ENCODE assay signal across 1 cellular context in genomic region chr12:52164624-52165023, GRCh38.
TF ChIP-seq lines count a peak whose summit lies in the region.

No MANE protein-coding gene starts in this region.

TF ChIP-seq in A549, 52 proteins besides CTCF, POLR2A, EP300 and RAD21 (continued from another document):
- TF ChIP-seq ATOH8 (CRISPR knock-in tag; IDR thresholded peaks at IDR 0.05; ENCODE audit: low read depth) (no peak), HMGXB4 (CRISPR knock-in tag; IDR thresholded peaks at IDR 0.05; ENCODE audit: borderline replicate concordance) (no peak), SMC3 (IDR thresholded peaks at IDR 0.05) (no peak), MAX (IDR thresholded peaks at IDR 0.05) (peak; percentile 86), EHMT2 (IDR thresholded peaks at IDR 0.05; ENCODE audit: low read depth) (no peak), JUN (IDR thresholded peaks at IDR 0.05) (peak; percentile 58 to 80; a peak in 3 of 5 replicates), MAZ (IDR thresholded peaks at IDR 0.05; ENCODE audit: borderline replicate concordance, low read depth, low read length) (no peak), BHLHE40 (IDR thresholded peaks at IDR 0.05; ENCODE audit: low read depth, low read length) (no peak), SREBF2 (IDR thresholded peaks at IDR 0.05) (no peak), FOSB (CRISPR knock-in tag; IDR thresholded peaks at IDR 0.05) (no peak), TFCP2L1 (CRISPR knock-in tag; IDR thresholded peaks at IDR 0.05) (no peak), RCOR1 (IDR thresholded peaks at IDR 0.05; ENCODE audit: low read depth, low read length) (no peak), FOSL2 (IDR thresholded peaks at IDR 0.05) (peak; percentile 80), FOSL2 (CRISPR knock-in tag; IDR thresholded peaks at IDR 0.05) (peak; percentile 85), CHD4 (IDR thresholded peaks at IDR 0.05; ENCODE audit: borderline replicate concordance) (no peak), CHD2 (IDR thresholded peaks at IDR 0.05; ENCODE audit: low read length, partially characterized antibody) (no peak), HEYL (CRISPR knock-in tag; IDR thresholded peaks at IDR 0.05) (0 out of 2 replicates have a peak, but pooled peaks have one; percentile 6), USF2 (IDR thresholded peaks at IDR 0.05) (no peak), HDAC2 (IDR thresholded peaks at IDR 0.05) (no peak), ZNF302 (CRISPR knock-in tag; IDR thresholded peaks at IDR 0.05) (no peak), BCL3 (IDR thresholded peaks at IDR 0.05) (no peak; the same call in 2 of the 3 replicates), CEBPB (IDR thresholded peaks at IDR 0.05) (peak in 1 of 2 experiments; percentile 62; a peak in 2 of 4 replicates), RARB (CRISPR knock-in tag; IDR thresholded peaks at IDR 0.05) (no peak), FOXS1 (CRISPR knock-in tag; IDR thresholded peaks at IDR 0.05) (no peak), REST (IDR thresholded peaks at IDR 0.05) (no peak), HES2 (IDR thresholded peaks at IDR 0.05) (no peak), POLR2AphosphoS2 (conservative IDR thresholded peaks at IDR 0.05; ENCODE audit: low read length) (no peak), RNF2 (IDR thresholded peaks at IDR 0.05; ENCODE audit: borderline replicate concordance, low read depth) (no peak), CBX2 (IDR thresholded peaks at IDR 0.05; ENCODE audit: borderline replicate concordance, low read depth) (no peak), ZFP36 (IDR thresholded peaks at IDR 0.05; ENCODE audit: borderline replicate concordance, partially characterized antibody) (no peak), EHF (CRISPR knock-in tag; IDR thresholded peaks at IDR 0.05) (no peak), NR3C1 (IDR thresholded peaks at IDR 0.05) (no peak), ELK1 (IDR thresholded peaks at IDR 0.05; ENCODE audit: low read depth, low read length) (no peak), RFX5 (IDR thresholded peaks at IDR 0.05) (no peak), JUNB (IDR thresholded peaks at IDR 0.05) (peak; percentile 78), ESRRA (IDR thresholded peaks at IDR 0.05; ENCODE audit: borderline replicate concordance, low read length) (no peak), KDM5A (IDR thresholded peaks at IDR 0.05) (no peak), KDM1A (IDR thresholded peaks at IDR 0.05; ENCODE audit: low read depth) (no peak), GATA3 (IDR thresholded peaks at IDR 0.05; ENCODE audit: borderline replicate concordance) (peak; percentile 95)
TF ChIP-seq in A549: peak in this region for 9.
